In the genomic region with DNA sequence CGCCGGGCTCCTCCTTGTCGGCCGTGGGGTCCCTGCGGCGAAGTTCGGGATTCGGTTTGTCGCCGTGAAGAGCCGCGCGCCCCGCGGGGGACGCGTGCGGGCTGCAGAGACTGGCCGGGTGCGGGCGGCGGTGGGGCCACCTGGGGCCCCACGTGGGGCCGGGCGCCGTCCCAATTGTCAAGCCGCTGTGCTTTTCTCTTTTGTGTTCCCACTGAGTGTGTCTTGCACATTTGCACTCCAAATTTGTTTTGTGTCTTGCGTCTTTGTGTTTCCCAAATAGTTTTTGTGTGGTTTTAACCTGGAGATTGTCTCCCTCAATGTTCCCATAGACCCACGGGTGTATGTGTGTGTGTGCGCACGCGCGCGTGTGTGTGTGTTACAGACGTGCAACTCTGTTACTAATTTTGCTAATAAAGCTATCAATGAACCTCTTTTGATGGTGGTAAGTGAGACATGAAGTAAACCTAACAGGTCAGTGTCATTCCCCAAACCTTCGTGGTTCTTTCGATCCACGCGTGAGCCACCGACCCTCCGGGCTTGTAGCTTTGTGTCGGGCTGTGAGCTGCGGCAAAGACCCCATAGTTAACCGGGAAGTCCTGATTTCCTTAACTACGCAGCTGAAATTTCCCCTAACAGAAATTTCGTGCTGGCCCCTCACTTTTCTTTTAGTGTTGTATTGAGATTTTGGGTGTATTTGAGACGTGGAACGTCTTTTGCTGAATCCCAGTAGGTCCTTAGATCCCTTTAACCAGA, we compare ENCODE assay signal across 8 cellular contexts. TPM values are rescaled to one million over a fixed set of nuclear protein-coding genes. Genes with fewer than 3 reads are reported as not detected.
DNase-seq lines count a peak whose midpoint lies in the region; ATAC-seq, FAIRE-seq and TF ChIP-seq lines count a peak whose summit lies in the region.

No MANE protein-coding gene starts in this region.

- peaks cover 24% of the 10 kb centered on the region for H3K36me3 Mint-ChIP-seq in activated CD8-positive, alpha-beta T cell treated with anti-CD3 and anti-CD28 coated beads for 36 hours (ENCODE audit: low read depth)

- peaks cover 47% of the 10 kb centered on the region for H3K4me1 Mint-ChIP-seq in activated CD8-positive, alpha-beta T cell treated with anti-CD3 and anti-CD28 coated beads for 36 hours (ENCODE audit: low read depth)

- peak overlapping the region; percentile 99 for H2AFZ ChIP-seq in endothelial cell of umbilical vein (ENCODE audit: low read depth, low read length)

- no peaks in the 10 kb centered on the region for H3K27me3 Mint-ChIP-seq in activated CD8-positive, alpha-beta T cell treated with anti-CD3 and anti-CD28 coated beads for 36 hours

- H3K36me3 ChIP-seq in endothelial cell of umbilical vein (ENCODE audit: control insufficient read depth in 2 of 2, extremely low read depth in 1 of 2, insufficient read depth in 2 of 2, low read length in 2 of 2) (no peaks in the 10 kb centered on the region), mucosa of stomach (ENCODE audit: control insufficient read depth, insufficient read depth, low read length) (no peaks in the 10 kb centered on the region)

- H3K9me1 ChIP-seq in endothelial cell of umbilical vein (replicated peaks; ENCODE audit: control insufficient read depth, extremely low read depth, insufficient read depth, low read length), result no peaks in the 10 kb centered on the region

- intact Hi-C loops in activated CD8-positive, alpha-beta T cell treated with anti-CD3 and anti-CD28 coated beads for 36 hours (cut with micrococcal nuclease), result loop anchor here (10.0 kb wide), 1 partner anchor 54 kb away; no protein-coding TSS in a partner anchor
- intact Hi-C loops in endothelial cell of umbilical vein (cut with micrococcal nuclease), result loop anchor here (1.0 kb wide), 1 partner anchor 49 kb away; no protein-coding TSS in a partner anchor

- H3K27ac ChIP-seq in C4-2B (peak overlapping the region; percentile 69), endothelial cell of umbilical vein (ENCODE audit: insufficient read depth, low read depth, low read length) (no peak overlapping the region)

- no TSS peak for BruUV-seq in endothelial cell of umbilical vein (replicated peaks; lab: Mats Ljungman, UMichigan)

- TF ChIP-seq POLR2A in endothelial cell of umbilical vein (IDR thresholded peaks at IDR 0.05; ENCODE audit: low read depth, low read length), result no peak

- H3K9me3 ChIP-seq in endothelial cell of umbilical vein (replicated peaks; ENCODE audit: control insufficient read depth, insufficient read depth, low read length) (no peaks in the 10 kb centered on the region), mucosa of stomach (ENCODE audit: control insufficient read depth, low read length) (no peaks in the 10 kb centered on the region)

- dilution Hi-C loops in endothelial cell of umbilical vein (cut with MboI; ENCODE audit: extremely low pct_ligation_motif_present, low sequenced_read_pairs), result no loop called here

- H3K27ac Mint-ChIP-seq in activated CD8-positive, alpha-beta T cell treated with anti-CD3 and anti-CD28 coated beads for 36 hours, result peak overlapping the region; percentile 99

- peaks cover 0 to 2% of the 10 kb centered on the region in 2 experiments for H3K27me3 ChIP-seq in endothelial cell of umbilical vein (ENCODE audit: control insufficient read depth in 2 of 2, insufficient read depth in 2 of 2, low read length in 2 of 2)
- no peaks in the 10 kb centered on the region for H3K27me3 ChIP-seq in mucosa of stomach (ENCODE audit: control insufficient read depth, insufficient read depth, low read length)

- TF ChIP-seq CTCF in C4-2B (conservative IDR thresholded peaks at IDR 0.05), result no peak
- no peak for TF ChIP-seq CTCF in activated CD8-positive, alpha-beta T cell treated with anti-CD3 and anti-CD28 coated beads for 36 hours (IDR thresholded peaks at IDR 0.05)
- TF ChIP-seq CTCF in endothelial cell of umbilical vein (IDR thresholded peaks at IDR 0.05; ENCODE audit: extremely low read depth in 1 of 2, insufficient read depth in 1 of 2, low read depth in 1 of 2, low read length in 2 of 2), result no peak

- CTCF ChIA-PET in activated CD8-positive, alpha-beta T cell treated with anti-CD3 and anti-CD28 coated beads for 36 hours (lab: Charles Lee), result interaction anchor here (0.9 to 1.6 kb wide), 2 partner anchors 25 to 33 kb away, joined by 4 to 10 read pairs; no protein-coding TSS in a partner anchor
- CTCF ChIA-PET in endothelial cell of umbilical vein (lab: Charles Lee), result interaction anchor here (1.0 kb wide), 1 partner anchor 49 kb away, joined by 3 read pairs; no protein-coding TSS in a partner anchor

- ATAC-seq in GM19467 (IDR thresholded peaks at IDR 0.05; ENCODE audit: unreplicated experiment), result peak; percentile 32
- peak; percentile 31 for ATAC-seq in activated CD8-positive, alpha-beta T cell treated with anti-CD3 and anti-CD28 coated beads for 36 hours

- H3K4me1 ChIP-seq in endothelial cell of umbilical vein (ENCODE audit: control insufficient read depth, extremely low read depth, insufficient read depth, low read length) (no peaks in the 10 kb centered on the region), mucosa of stomach (ENCODE audit: control insufficient read depth, insufficient read depth, low read length) (peaks cover 5% of the 10 kb centered on the region)

- H3K4me3 ChIP-seq in endothelial cell of umbilical vein (replicated peaks in 1 of 3; ENCODE audit: insufficient read depth in 1 of 3, low read depth in 1 of 3, low read length in 3 of 3) (peak overlapping the region; percentile 20 to 89 (median 59)), mucosa of stomach (ENCODE audit: low read length) (peak overlapping the region; percentile 10)

- H3K9ac ChIP-seq in endothelial cell of umbilical vein (replicated peaks; ENCODE audit: extremely low read depth, insufficient read depth, low read length) (peak overlapping the region; percentile 80), mucosa of stomach (ENCODE audit: low read length) (peak overlapping the region; percentile 58)

- peak overlapping the region; percentile 54 for H3K4me2 ChIP-seq in endothelial cell of umbilical vein (ENCODE audit: insufficient read depth, low read length)

- peaks cover 2% of the 10 kb centered on the region for H3K79me2 ChIP-seq in endothelial cell of umbilical vein (ENCODE audit: control insufficient read depth, insufficient read depth, low read length)

- peaks cover 10% of the 10 kb centered on the region for H3K9me3 Mint-ChIP-seq in activated CD8-positive, alpha-beta T cell treated with anti-CD3 and anti-CD28 coated beads for 36 hours

- FAIRE-seq in endothelial cell of umbilical vein (lab: Jason Lieb, UNC), result no peak

- DNase-seq in KG1 (lab: John Stamatoyannopoulos, UW) (peak; percentile 64), endothelial cell of umbilical vein (ENCODE audit: low read depth, low spot score) (peak; percentile 57), NCI-H1417 treated with DMSO at 0.1 percent for 48 hours (lab: John Stamatoyannopoulos, UW) (no peak)
- peak; percentile 58 for DNase-seq in activated CD8-positive, alpha-beta T cell treated with anti-CD3 and anti-CD28 coated beads for 36 hours
- peak; percentile 10 for DNase-seq in stimulated activated CD8-positive, alpha-beta memory T cell treated with anti-CD3 and anti-CD28 coated beads, Interleukin-7, amount 100 ng/mL, for 24 hours (ENCODE audit: low read depth)

- POLR2A ChIA-PET in activated CD8-positive, alpha-beta T cell treated with anti-CD3 and anti-CD28 coated beads for 36 hours (lab: Charles Lee), result interaction anchor here (0.9 to 2.3 kb wide), 6 partner anchors 21 to 51 kb away, joined by 4 to 9 read pairs (median 5); no protein-coding TSS in a partner anchor
- POLR2A ChIA-PET in endothelial cell of umbilical vein (lab: Charles Lee), result no interaction called here

- H4K20me1 ChIP-seq in endothelial cell of umbilical vein (replicated peaks; ENCODE audit: control insufficient read depth, extremely low read depth, insufficient read depth, low read length), result no peaks in the 10 kb centered on the region

- H3K4me3 Mint-ChIP-seq in activated CD8-positive, alpha-beta T cell treated with anti-CD3 and anti-CD28 coated beads for 36 hours, result peak overlapping the region; percentile 95

TF ChIP-seq in endothelial cell of umbilical vein, 7 proteins besides CTCF, POLR2A, EP300 and RAD21:
- no peak for TF ChIP-seq JUN (IDR thresholded peaks at IDR 0.05; ENCODE audit: borderline replicate concordance, insufficient read depth, insufficient read length, low read depth)

RNA-seq across cellular contexts. Expression of gene PRDM2, which starts 0.7 kb away (rescaled TPM):
- 10 to 100 TPM; 41.2 to 43.6 TPM for total RNA-seq in activated CD8-positive, alpha-beta T cell treated with anti-CD3 and anti-CD28 coated beads for 36 hours
- total RNA-seq in endothelial cell of umbilical vein, result 35.7 and 36.6 TPM in 2 replicates
- 8.9 and 11.3 TPM in 2 replicates for polyA plus RNA-seq in endothelial cell of umbilical vein
- 9.8 and 10.1 TPM in 2 replicates for polyA plus RNA-seq in endothelial cell of umbilical vein (2011; cell fraction: cytosol; rRNA removed)
- polyA plus RNA-seq in endothelial cell of umbilical vein (2011; cell fraction: nucleus; rRNA removed), result 28.0 and 31.3 TPM in 2 replicates
- polyA plus RNA-seq in endothelial cell of umbilical vein (2012), result 13.7 and 14.3 TPM in 2 replicates
- polyA minus RNA-seq in endothelial cell of umbilical vein, result 18.7 and 25.9 TPM in 2 replicates
- polyA minus RNA-seq in endothelial cell of umbilical vein (2011; cell fraction: cytosol; rRNA and poly(A)+ RNA removed), result 5.0 TPM
- polyA minus RNA-seq in endothelial cell of umbilical vein (2011; cell fraction: nucleus; rRNA and poly(A)+ RNA removed), result 29.6 and 31.3 TPM in 2 replicates
